Comparison of ENCODE assay signal across 1 cellular context in the genomic region with DNA sequence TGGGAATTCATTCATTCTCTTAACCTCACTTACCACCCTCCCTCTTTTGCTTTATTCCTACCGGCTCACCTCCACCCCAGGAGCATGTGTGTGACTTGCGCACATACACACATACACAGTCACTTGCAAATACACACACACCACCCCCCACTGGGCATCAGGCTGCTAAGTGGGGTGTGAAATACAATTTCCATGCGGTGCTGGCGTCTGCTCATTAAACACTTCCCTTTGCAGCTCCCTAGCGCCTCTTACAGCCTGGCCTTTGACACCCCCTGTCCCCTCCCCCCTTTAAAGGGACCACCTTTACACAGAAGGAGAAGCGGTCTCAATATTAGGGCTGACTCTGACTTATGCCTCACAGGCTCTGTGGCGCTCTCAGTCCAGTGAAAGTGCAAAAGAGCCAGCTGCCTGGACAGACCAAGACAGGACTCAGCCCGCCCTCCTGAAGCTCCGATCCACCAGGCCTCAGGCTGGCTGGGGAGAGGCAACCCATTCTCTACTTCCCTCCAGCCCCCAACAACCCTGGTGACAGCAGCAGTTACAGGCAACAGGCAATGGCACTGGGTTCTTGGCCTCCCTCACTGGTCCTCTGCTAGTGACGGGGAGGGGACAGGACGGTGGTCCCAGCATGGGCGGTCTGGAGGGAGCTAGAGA.
TF ChIP-seq lines count a peak whose summit lies in the region.

No MANE protein-coding gene starts in this region.

TF ChIP-seq in GM23338, 12 proteins besides CTCF, POLR2A, EP300 and RAD21:
- TF ChIP-seq CREB1 (CRISPR knock-in tag; IDR thresholded peaks at IDR 0.05; ENCODE audit: low read depth) (no peak), ZNF331 (CRISPR knock-in tag; IDR thresholded peaks at IDR 0.05; ENCODE audit: low read depth) (no peak), EZH2phosphoT487 (IDR thresholded peaks at IDR 0.05; ENCODE audit: unreplicated experiment) (no peak), ETS1 (IDR thresholded peaks at IDR 0.05) (no peak), NANOG (IDR thresholded peaks at IDR 0.05; ENCODE audit: borderline replicate concordance) (no peak), STAT1 (IDR thresholded peaks at IDR 0.05; ENCODE audit: unreplicated experiment) (no peak), POLR2AphosphoS5 (IDR thresholded peaks at IDR 0.05; ENCODE audit: low read depth) (no peak), ZNF114 (CRISPR knock-in tag; IDR thresholded peaks at IDR 0.05) (no peak), EZH2 (IDR thresholded peaks at IDR 0.05; ENCODE audit: low read depth, unreplicated experiment) (no peak), JUNB (IDR thresholded peaks at IDR 0.05; ENCODE audit: unreplicated experiment) (no peak), ZNF462 (CRISPR knock-in tag; IDR thresholded peaks at IDR 0.05) (no peak)
- TF ChIP-seq, protein P1, sequence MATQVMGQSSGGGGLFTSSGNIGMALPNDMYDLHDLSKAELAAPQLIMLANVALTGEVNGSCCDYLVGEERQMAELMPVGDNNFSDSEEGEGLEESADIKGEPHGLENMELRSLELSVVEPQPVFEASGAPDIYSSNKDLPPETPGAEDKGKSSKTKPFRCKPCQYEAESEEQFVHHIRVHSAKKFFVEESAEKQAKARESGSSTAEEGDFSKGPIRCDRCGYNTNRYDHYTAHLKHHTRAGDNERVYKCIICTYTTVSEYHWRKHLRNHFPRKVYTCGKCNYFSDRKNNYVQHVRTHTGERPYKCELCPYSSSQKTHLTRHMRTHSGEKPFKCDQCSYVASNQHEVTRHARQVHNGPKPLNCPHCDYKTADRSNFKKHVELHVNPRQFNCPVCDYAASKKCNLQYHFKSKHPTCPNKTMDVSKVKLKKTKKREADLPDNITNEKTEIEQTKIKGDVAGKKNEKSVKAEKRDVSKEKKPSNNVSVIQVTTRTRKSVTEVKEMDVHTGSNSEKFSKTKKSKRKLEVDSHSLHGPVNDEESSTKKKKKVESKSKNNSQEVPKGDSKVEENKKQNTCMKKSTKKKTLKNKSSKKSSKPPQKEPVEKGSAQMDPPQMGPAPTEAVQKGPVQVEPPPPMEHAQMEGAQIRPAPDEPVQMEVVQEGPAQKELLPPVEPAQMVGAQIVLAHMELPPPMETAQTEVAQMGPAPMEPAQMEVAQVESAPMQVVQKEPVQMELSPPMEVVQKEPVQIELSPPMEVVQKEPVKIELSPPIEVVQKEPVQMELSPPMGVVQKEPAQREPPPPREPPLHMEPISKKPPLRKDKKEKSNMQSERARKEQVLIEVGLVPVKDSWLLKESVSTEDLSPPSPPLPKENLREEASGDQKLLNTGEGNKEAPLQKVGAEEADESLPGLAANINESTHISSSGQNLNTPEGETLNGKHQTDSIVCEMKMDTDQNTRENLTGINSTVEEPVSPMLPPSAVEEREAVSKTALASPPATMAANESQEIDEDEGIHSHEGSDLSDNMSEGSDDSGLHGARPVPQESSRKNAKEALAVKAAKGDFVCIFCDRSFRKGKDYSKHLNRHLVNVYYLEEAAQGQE (IDR thresholded peaks at IDR 0.05; ENCODE audit: unreplicated experiment) = no peak
